28 cellular contexts compared by ENCODE assay signal in genomic region chr7:22720791-22721786, GRCh38. TPM values are rescaled to one million over a fixed set of nuclear protein-coding genes. Genes with fewer than 3 reads are reported as not detected.
DNase-seq lines count a peak whose midpoint lies in the region; ATAC-seq, FAIRE-seq and TF ChIP-seq lines count a peak whose summit lies in the region.
"Had no signal": no experiment of that assay in that cellular context is flagged by ENCODE, and none has a peak within 500 bp of the region (broad histone marks: within the 10 kb centered on the region; RNA-seq: fewer than 3 reads in every experiment).

No MANE protein-coding gene starts in this region.

- H2AFZ ChIP-seq in IMR-90 (replicated peaks; ENCODE audit: low read length, poor library complexity) (no peak overlapping the region), K562 (ENCODE audit: low read depth, low read length) (peak overlapping the region; percentile 54), mesenchymal stem cell (ENCODE audit: low read depth, low read length) (no peak overlapping the region)
- H2AFZ ChIP-seq: parathyroid adenoma had no signal

- dilution Hi-C loops in IMR-90 (cut with HindIII; ENCODE audit: low sequenced_read_pairs, unreplicated experiment) = no loop called here

- H3K18ac ChIP-seq in IMR-90 (ENCODE audit: low read depth, low read length) = peak overlapping the region; percentile 15; the same call in 1 of the 2 replicates
- H3K18ac ChIP-seq in mesenchymal stem cell (ENCODE audit: low read depth in 1 of 2, low read length in 2 of 2) = peak overlapping the region; percentile 18 to 80

- H3K9me3 ChIP-seq in IMR-90 (ENCODE audit: control insufficient read depth, insufficient read depth, low read length) (no peaks in the 10 kb centered on the region), K562 (replicated peaks; ENCODE audit: control insufficient read depth, insufficient read depth, low read depth, low read length) (no peaks in the 10 kb centered on the region), mesenchymal stem cell (ENCODE audit: control insufficient read depth, low read length) (no peaks in the 10 kb centered on the region)
- H3K9me3 ChIP-seq: right lobe of liver, SJCRH30 had no signal

- peak overlapping the region; percentile 64; the same call in 1 of the 2 replicates for H2AK5ac ChIP-seq in IMR-90 (ENCODE audit: low read depth, low read length)
- peak overlapping the region; percentile 3 for H2AK5ac ChIP-seq in mesenchymal stem cell (ENCODE audit: low read length, severe bottlenecking)

- no peak overlapping the region for H3K23ac ChIP-seq in IMR-90 (ENCODE audit: low read depth, low read length)
- H3K23ac ChIP-seq in mesenchymal stem cell (ENCODE audit: low read length in 2 of 2) = no peak overlapping the region

- H4K8ac ChIP-seq in IMR-90 (ENCODE audit: low read depth in 2 of 2, low read length in 2 of 2) = peak overlapping the region in 1 of 2 experiments; percentile 39; a peak in 1 of 4 replicates
- H4K8ac ChIP-seq in mesenchymal stem cell (ENCODE audit: low read length) = no peak overlapping the region

- no peaks in the 10 kb centered on the region for H3K36me3 ChIP-seq in IMR-90 (ENCODE audit: control insufficient read depth, insufficient read depth, low read length)
- H3K36me3 ChIP-seq in K562 (ENCODE audit: control insufficient read depth, insufficient read depth, low read length) = no peaks in the 10 kb centered on the region
- H3K36me3 ChIP-seq in mesenchymal stem cell (ENCODE audit: control insufficient read depth in 1 of 2, insufficient read depth in 2 of 2, low read depth in 1 of 2, low read length in 2 of 2) = no peaks in the 10 kb centered on the region
- H3K36me3 ChIP-seq: right lobe of liver, SJCRH30 had no signal

- H3K27ac ChIP-seq in IMR-90 (ENCODE audit: insufficient read depth, low read length) (no peak overlapping the region), K562 (ENCODE audit: extremely low read depth, low read depth, low read length) (no peak overlapping the region), mesenchymal stem cell (ENCODE audit: low read length, poor library complexity, severe bottlenecking) (no peak overlapping the region)
- H3K27ac ChIP-seq: parathyroid adenoma, right lobe of liver, SJCRH30 had no signal

- BruUV-seq in IMR-90 (replicated peaks; lab: Mats Ljungman, UMichigan) (no TSS peak), K562 (replicated peaks; lab: Mats Ljungman, UMichigan) (no TSS peak)

- TF ChIP-seq EP300 in K562 (IDR thresholded peaks at IDR 0.05; ENCODE audit: low read length) = no peak

- H3K79me1 ChIP-seq in IMR-90 (ENCODE audit: low read depth in 1 of 2, low read length in 2 of 2) (peaks cover 5 to 15% of the 10 kb centered on the region in 2 experiments; a peak in 2 of 4 replicates), mesenchymal stem cell (replicated peaks; ENCODE audit: low read length, poor library complexity, severe bottlenecking) (peaks cover 5% of the 10 kb centered on the region)

- peak overlapping the region; percentile 70 to 85 for H2BK12ac ChIP-seq in mesenchymal stem cell (ENCODE audit: low read length in 2 of 2)

- H2AK9ac ChIP-seq in IMR-90 (replicated peaks; ENCODE audit: low read depth, low read length, poor library complexity) = no peak overlapping the region

- H3K4ac ChIP-seq in IMR-90 (ENCODE audit: low read depth, low read length) (peak overlapping the region; percentile 37), mesenchymal stem cell (ENCODE audit: low read depth in 1 of 2, low read length in 2 of 2) (peak overlapping the region; percentile 42 to 83)

- H4K20me1 ChIP-seq in IMR-90 (ENCODE audit: insufficient read depth, low read length) (no peaks in the 10 kb centered on the region), K562 (replicated peaks; ENCODE audit: control insufficient read depth, insufficient read depth, low read length) (no peaks in the 10 kb centered on the region)

- H3K14ac ChIP-seq in IMR-90 (replicated peaks; ENCODE audit: low read depth, low read length) (peak overlapping the region; percentile 32), mesenchymal stem cell (ENCODE audit: low read length in 2 of 2) (peak overlapping the region in 1 of 2 experiments; percentile 2)

- peak overlapping the region; percentile 38; the same call in 1 of the 2 replicates for H2BK20ac ChIP-seq in IMR-90 (ENCODE audit: low read depth, low read length)

- TF ChIP-seq RAD21 in IMR-90 (IDR thresholded peaks at IDR 0.05; ENCODE audit: low read length) (no peak), K562 (CRISPR knock-in tag; conservative IDR thresholded peaks at IDR 0.05 in 1 of 2, IDR thresholded peaks at IDR 0.05 in 1 of 2) (no peak)

- DNase-seq in IMR-90 (no peak), K562 (ENCODE audit: extremely low read depth in 1 of 4, low spot score in 3 of 4) (peak in 1 of 4 experiments; percentile 3), mesenchymal stem cell (no peak), stromal cell of bone marrow (ENCODE audit: low read depth) (peak; percentile 57), NCI-H128 (lab: John Stamatoyannopoulos, UW; ENCODE audit: unreplicated experiment) (no peak)
- DNase-seq in activated CD4-positive, alpha-beta T cell treated with anti-CD3 and anti-CD28 coated beads for 1 hour = no peak
- DNase-seq in activated CD4-positive, alpha-beta T cell treated with anti-CD3 and anti-CD28 coated beads, Interleukin-2, amount 50 U/mL, for 48 hours = no peak
- DNase-seq: activated gamma-delta T cell; activated naive CD8-positive, alpha-beta T cell treated with anti-CD3 and anti-CD28 coated beads, Interleukin-2, amount 50 U/mL, for 24 hours; activated T-cell treated with anti-CD3 and anti-CD28 coated beads, Interleukin-2, amount 50 U/mL, for 1 hour; CD4-positive, CD25-positive, alpha-beta regulatory T cell; EL; erythroblast; H9; left ventricle myocardium superior; NCI-H1092; NCI-H2029 treated with DMSO at 0.1 percent for 48 hours; NCI-H345; NCI-H748 treated with DMSO at 0.1 percent for 48 hours; OCI-M1; right lobe of liver; SJCRH30; T-cell had no signal

- no peak overlapping the region for H3K4me2 ChIP-seq in IMR-90 (ENCODE audit: low read depth, low read length)
- H3K4me2 ChIP-seq in K562 (ENCODE audit: insufficient read depth, low read length) = no peak overlapping the region
- H3K4me2 ChIP-seq in mesenchymal stem cell (ENCODE audit: low read length, poor library complexity, severe bottlenecking) = no peak overlapping the region

- H4K91ac ChIP-seq in IMR-90 (ENCODE audit: insufficient read depth, low read depth, low read length) = peak overlapping the region; percentile 27; the same call in 1 of the 2 replicates
- peak overlapping the region; percentile 66 for H4K91ac ChIP-seq in mesenchymal stem cell (ENCODE audit: low read length)

- H3K27me3 ChIP-seq in IMR-90 (ENCODE audit: control insufficient read depth, insufficient read depth, low read length) (no peaks in the 10 kb centered on the region), K562 (ENCODE audit: control insufficient read depth in 2 of 2, insufficient read depth in 2 of 2, low read length in 2 of 2) (no peaks in the 10 kb centered on the region), mesenchymal stem cell (ENCODE audit: control insufficient read depth in 1 of 2, insufficient read depth in 1 of 2, low read length in 2 of 2) (no peaks in the 10 kb centered on the region)
- H3K27me3 ChIP-seq: right lobe of liver had no signal

- H2BK15ac ChIP-seq in IMR-90 (ENCODE audit: low read depth, low read length) (peak overlapping the region; percentile 89; the same call in 2 of the 3 replicates), mesenchymal stem cell (ENCODE audit: low read depth, poor library complexity, severe bottlenecking) (peak overlapping the region; percentile 23)

- in situ Hi-C loops in IMR-90 (cut with MboI; ENCODE audit: low sequenced_read_pairs) = loop anchor here (5.0 kb wide), 1 partner anchor 159 kb away; no protein-coding TSS in a partner anchor
- in situ Hi-C loops in K562 (cut with MboI) = loop anchor here (5.0 kb wide), 1 partner anchor 159 kb away; no protein-coding TSS in a partner anchor

- H4K5ac ChIP-seq in IMR-90 (ENCODE audit: low read depth, low read length) = 0 out of 2 replicates have a peak overlapping the region, but pooled peaks have one; percentile 28

- H3K9ac ChIP-seq in IMR-90 (ENCODE audit: low read depth, low read length) (no peak overlapping the region), K562 (ENCODE audit: insufficient read depth in 1 of 2, low read depth in 2 of 2, low read length in 2 of 2) (no peak overlapping the region), mesenchymal stem cell (ENCODE audit: low read length) (peak overlapping the region; percentile 13)
- H3K9ac ChIP-seq: parathyroid adenoma had no signal

- POLR2A ChIA-PET in IMR-90 (lab: Charles Lee; ENCODE audit: unreplicated experiment) (no interaction called here), K562 (lab: Yijun Ruan, JAX) (no interaction called here)

- WGBS in IMR-90 (ENCODE audit: extremely low coverage in 2 of 2, insufficient read length in 1 of 2), 2 experiments = 86% methylated on average over 1 of the region's 3 CpGs; no CpG with 5 or more reads in 1 of the 2 experiments
- WGBS in K562 (ENCODE audit: insufficient coverage, low coverage, missing lambda C conversion rate) = 58% methylated on average over 3 of the region's 3 CpGs
- 94% methylated on average over 3 of the region's 3 CpGs for WGBS in mesenchymal stem cell

- no peak for FAIRE-seq in K562 (lab: Jason Lieb, UNC)
- FAIRE-seq: islet of Langerhans had no signal

- H3K56ac ChIP-seq in IMR-90 (ENCODE audit: extremely low read depth, insufficient read depth, low read length) = no peak overlapping the region

- CTCF ChIA-PET in IMR-90 (lab: Yijun Ruan, JAX) (interaction anchor here (0.6 kb wide), 1 partner anchor 24 kb away, joined by 5 read pairs; no protein-coding TSS in a partner anchor), K562 (lab: Yijun Ruan, JAX; ENCODE audit: low intra/inter-chr PET ratio) (no interaction called here)

- no peak overlapping the region for H2BK5ac ChIP-seq in IMR-90 (ENCODE audit: low read depth, low read length, poor library complexity, severe bottlenecking)
- no peak overlapping the region for H2BK5ac ChIP-seq in mesenchymal stem cell (ENCODE audit: low read depth, low read length, poor library complexity, severe bottlenecking)

- H2BK120ac ChIP-seq in IMR-90 (ENCODE audit: low read depth, low read length) = peak overlapping the region; percentile 68
- peak overlapping the region; percentile 40 for H2BK120ac ChIP-seq in mesenchymal stem cell (ENCODE audit: low read depth, low read length)

- H3K4me3 ChIP-seq in IMR-90 (ENCODE audit: insufficient read depth, low read depth, low read length) (no peak overlapping the region), K562 (no peak overlapping the region), mesenchymal stem cell (ENCODE audit: insufficient read depth in 1 of 2, low read depth in 1 of 2, low read length in 2 of 2) (no peak overlapping the region)
- H3K4me3 ChIP-seq: right lobe of liver, SJCRH30 had no signal

- H3K9me1 ChIP-seq in IMR-90 (ENCODE audit: insufficient read depth, low read length) (peaks cover 15% of the 10 kb centered on the region), K562 (ENCODE audit: control insufficient read depth, insufficient read depth, low read length) (no peaks in the 10 kb centered on the region)

- H3K4me1 ChIP-seq in IMR-90 (ENCODE audit: control insufficient read depth, insufficient read depth, low read length) (peaks cover 26% of the 10 kb centered on the region), K562 (replicated peaks in 1 of 2; ENCODE audit: control insufficient read depth in 2 of 2, insufficient read depth in 2 of 2, low read length in 2 of 2) (peaks cover 10 to 55% of the 10 kb centered on the region in 2 experiments; a peak in 4 of 5 replicates), mesenchymal stem cell (ENCODE audit: control insufficient read depth, insufficient read depth, low read depth, low read length) (peaks cover 23% of the 10 kb centered on the region)
- H3K4me1 ChIP-seq: parathyroid adenoma had no signal

- ATAC-seq in IMR-90 (ENCODE audit: low read depth) (no peak), K562 (no peak)
- ATAC-seq: activated CD4-positive, CD25-positive, alpha-beta regulatory T cell treated with anti-CD3 and anti-CD28 coated beads, Interleukin-2, amount 50 U/mL, for 24 hours; activated naive CD8-positive, alpha-beta T cell treated with anti-CD3 and anti-CD28 coated beads, Interleukin-2, amount 50 U/mL, for 24 hours; left ventricle myocardium superior; right lobe of liver; T-cell had no signal

- no peak for TF ChIP-seq POLR2A in IMR-90 (IDR thresholded peaks at IDR 0.05; ENCODE audit: low read depth, low read length)
- no peak for TF ChIP-seq POLR2A in K562 (conservative IDR thresholded peaks at IDR 0.05)

- intact Hi-C loops in IMR-90 (cut with micrococcal nuclease) = no loop called here
- intact Hi-C loops in K562 (cut with micrococcal nuclease) = no loop called here

- H3K79me2 ChIP-seq in K562 (ENCODE audit: control insufficient read depth, insufficient read depth, low read length) = no peaks in the 10 kb centered on the region
- H3K79me2 ChIP-seq: parathyroid adenoma had no signal

- no peak for TF ChIP-seq CTCF in IMR-90 (conservative IDR thresholded peaks at IDR 0.05; ENCODE audit: low read depth, low read length)
- TF ChIP-seq CTCF in K562 (IDR thresholded peaks at IDR 0.05 in 2 of 3, conservative IDR thresholded peaks at IDR 0.05 in 1 of 3; ENCODE audit: insufficient read depth in 2 of 3, low read depth in 1 of 3, low read length in 3 of 3) = no peak

RNA-seq across cellular contexts. Expression of gene IL6, which starts 5.9 kb away (rescaled TPM):
- 15.2 and 18.3 TPM in 2 replicates for total RNA-seq in IMR-90 (2012; rRNA removed)
- polyA plus RNA-seq in IMR-90 (2012; rRNA removed) = 45.2 and 50.8 TPM in 2 replicates
- polyA plus RNA-seq in IMR-90 (2012; cell fraction: cytosol; rRNA removed) = 52.3 and 73.8 TPM in 2 replicates
- polyA plus RNA-seq in IMR-90 (2012; cell fraction: nucleus; rRNA removed; ENCODE audit: low replicate concordance) = 136 and 310 TPM in 2 replicates
- total RNA-seq in K562 (2011; cell fraction: chromatin; rRNA removed; ENCODE audit: low replicate concordance) = 5.2 and 5.4 TPM in 2 replicates
- 2.2 and 6.7 TPM in 2 replicates for total RNA-seq in K562 (2011; cell fraction: nucleolus; rRNA removed)
- 1.9 and 7.3 TPM in 2 replicates for total RNA-seq in K562 (2011; cell fraction: nucleoplasm; rRNA removed)
- 1.1 and 1.2 TPM in 2 replicates for total RNA-seq in K562 (2014; rRNA removed)
- total RNA-seq in K562 (2014; rRNA removed; fragmentation: Illumina TruSeq; extraction: Trizol) = 1.3 and 1.5 TPM in 2 replicates
- 0.68 and 0.76 TPM in 2 replicates for total RNA-seq in K562 (2015; rRNA removed; fragmentation: Illumina TruSeq; extraction: Trizol)
- 0.94 and 1.5 TPM in 2 replicates for total RNA-seq in K562 (2021)
- 1.2 and 1.6 TPM in 2 replicates for polyA plus RNA-seq in K562 (2011; rRNA removed)
- 0.48 and 0.63 TPM in 2 replicates for polyA plus RNA-seq in K562 (2011; cell fraction: cytosol; rRNA removed)
- 3.0 and 4.2 TPM in 2 replicates for polyA plus RNA-seq in K562 (2011; cell fraction: nucleus; rRNA removed)
- 1.1 and 2.5 TPM in 2 replicates for polyA plus RNA-seq in K562 (2012)
- polyA plus RNA-seq in K562 (2014; fragmentation: Illumina TruSeq; extraction: Trizol) = 2.0 and 2.2 TPM in 2 replicates
- polyA plus RNA-seq in K562 (2014; fragmentation: Nextera tagmentation; extraction: Ambion mirVana) = 1 to 10 TPM; 1.5 to 2.9 TPM
- 1.2 and 2.2 TPM in 2 replicates for polyA plus RNA-seq in K562 (2014; rRNA removed)
- 0.57 and 1.1 TPM in 2 replicates for polyA minus RNA-seq in K562 (2011; rRNA and poly(A)+ RNA removed)
- 1.4 and 1.5 TPM in 2 replicates for polyA minus RNA-seq in K562 (2011; cell fraction: cytosol; rRNA and poly(A)+ RNA removed)
- polyA minus RNA-seq in K562 (2011; cell fraction: nucleus; rRNA and poly(A)+ RNA removed) = 2.4 TPM in 2 replicates
- 123 TPM for polyA plus RNA-seq in mesenchymal stem cell (2013, experiment 1 of 2)
- 124 TPM for polyA plus RNA-seq in mesenchymal stem cell (2013, experiment 2 of 2)
- total RNA-seq: CD4-positive, CD25-positive, alpha-beta regulatory T cell; cerebellum; LHCN-M2; SJCRH30 had no signal
- polyA plus RNA-seq: CD4-positive, CD25-positive, alpha-beta regulatory T cell had no signal
